25 cellular contexts compared by ENCODE assay signal in the genomic region with DNA sequence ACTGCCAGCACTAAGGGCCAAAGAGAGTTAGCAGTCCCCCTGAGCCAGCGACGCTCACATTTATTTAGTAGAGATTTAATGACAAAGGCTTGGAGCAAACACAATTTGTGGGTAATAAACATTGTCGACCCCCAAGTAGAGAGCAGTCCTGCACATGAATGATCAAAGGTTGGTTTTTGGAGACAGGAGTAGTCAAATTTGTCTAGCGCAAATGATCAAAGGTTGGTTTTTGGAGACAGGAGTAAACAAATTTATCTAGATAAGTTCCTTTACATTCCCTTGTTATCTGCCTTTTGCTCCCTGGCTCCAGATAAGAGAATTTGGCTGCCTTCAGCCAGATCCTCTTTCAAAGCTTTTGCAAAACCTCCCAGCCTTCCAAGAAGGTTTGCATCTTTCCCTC. TPM values are rescaled to one million over a fixed set of nuclear protein-coding genes. Genes with fewer than 3 reads are reported as not detected.
DNase-seq lines count a peak whose midpoint lies in the region; ATAC-seq, FAIRE-seq and TF ChIP-seq lines count a peak whose summit lies in the region.
"Had no signal": no experiment of that assay in that cellular context is flagged by ENCODE, and none has a peak within 500 bp of the region (broad histone marks: within the 10 kb centered on the region; RNA-seq: fewer than 3 reads in every experiment).

No MANE protein-coding gene starts in this region.

- no peaks in the 10 kb centered on the region for H3K4me1 Mint-ChIP-seq in endothelial cell (ENCODE audit: unreplicated experiment)

- TF ChIP-seq CTCF in HepG2 (CRISPR knock-in tag; IDR thresholded peaks at IDR 0.05) (no peak), right lobe of liver (IDR thresholded peaks at IDR 0.05) (no peak), endothelial cell (IDR thresholded peaks at IDR 0.05; ENCODE audit: unreplicated experiment) (no peak)

- H4K20me1 ChIP-seq in HepG2 (ENCODE audit: insufficient read depth, low read length): no peaks in the 10 kb centered on the region

- H3K4me1 ChIP-seq in HepG2 (ENCODE audit: insufficient read depth, low read length) (no peaks in the 10 kb centered on the region), right lobe of liver (no peaks in the 10 kb centered on the region)
- H3K4me1 ChIP-seq: A549, BE2C had no signal

- H3K9me3 Mint-ChIP-seq in endothelial cell (ENCODE audit: unreplicated experiment): no peaks in the 10 kb centered on the region

- WGBS in HepG2 (ENCODE audit: low lambda C conversion rate): 92% methylated on average over 4 of the region's 4 CpGs
- 72% methylated on average over 4 of the region's 4 CpGs for WGBS in right lobe of liver (ENCODE audit: insufficient coverage, low coverage, low lambda C conversion rate, missing lambda C conversion rate)

- intact Hi-C loops in HepG2 (cut with micrococcal nuclease; ENCODE audit: unreplicated experiment) (no loop called here), right lobe of liver (cut with DNase I) (no loop called here)

- H3K9ac ChIP-seq in HepG2 (ENCODE audit: insufficient read depth, low read depth, low read length): no peak overlapping the region

- H3K79me2 ChIP-seq in HepG2 (ENCODE audit: insufficient read depth, low read length): no peaks in the 10 kb centered on the region

- TF ChIP-seq RAD21 in HepG2 (CRISPR knock-in tag; IDR thresholded peaks at IDR 0.05): no peak

- TF ChIP-seq EP300 in HepG2 (IDR thresholded peaks at IDR 0.05; ENCODE audit: low read depth in 2 of 2, low read length in 2 of 2): no peak
- TF ChIP-seq EP300 in HepG2 (CRISPR knock-in tag; IDR thresholded peaks at IDR 0.05; ENCODE audit: borderline replicate concordance): no peak

- H3K27ac Mint-ChIP-seq in endothelial cell (ENCODE audit: unreplicated experiment): no peak overlapping the region
- H3K27ac Mint-ChIP-seq: CD8-positive, alpha-beta T cell; GM23338 had no signal

- H2AFZ ChIP-seq in HepG2 (ENCODE audit: low read length): no peak overlapping the region
- H2AFZ ChIP-seq: GM23338 had no signal

- H3K4me3 ChIP-seq in HepG2 (replicated peaks in 1 of 3; ENCODE audit: insufficient read depth in 1 of 3, low read depth in 2 of 3, low read length in 3 of 3) (no peak overlapping the region), right lobe of liver (no peak overlapping the region)
- H3K4me3 ChIP-seq: A549, GM12878, GM23338 had no signal

- H3K27ac ChIP-seq in HepG2 (ENCODE audit: extremely low read length, insufficient read depth, low read length) (no peak overlapping the region), right lobe of liver (no peak overlapping the region)
- H3K27ac ChIP-seq: A549, C4-2B had no signal

- POLR2A ChIA-PET in HepG2 (lab: Yijun Ruan, JAX): no interaction called here

- in situ Hi-C loops in HepG2 (cut with HindIII; ENCODE audit: extremely low pct_ligation_motif_present, low pct_unique_long_range_greater_than_20kb): no loop called here

- no peak overlapping the region for H3K4me2 ChIP-seq in HepG2 (ENCODE audit: low read depth, low read length)
- H3K4me2 ChIP-seq: A549, GM23338 had no signal

- peaks cover 4% of the 10 kb centered on the region for H3K27me3 Mint-ChIP-seq in endothelial cell (ENCODE audit: unreplicated experiment)
- H3K27me3 Mint-ChIP-seq: CD4-positive, CD25-positive, alpha-beta regulatory T cell had no signal

- CTCF ChIA-PET in HepG2 (lab: Yijun Ruan, JAX; ENCODE audit: low intra/inter-chr PET ratio, low total read pairs): no interaction called here

- H3K4me3 Mint-ChIP-seq in endothelial cell (ENCODE audit: unreplicated experiment): peak overlapping the region; percentile 87
- H3K4me3 Mint-ChIP-seq: CD4-positive, CD25-positive, alpha-beta regulatory T cell; CD8-positive, alpha-beta T cell; GM23338 had no signal

- H3K27me3 ChIP-seq in HepG2 (ENCODE audit: control insufficient read depth in 1 of 2, insufficient read depth in 2 of 2, low read length in 2 of 2) (no peaks in the 10 kb centered on the region), right lobe of liver (no peaks in the 10 kb centered on the region)
- H3K27me3 ChIP-seq: BE2C had no signal

- FAIRE-seq in HepG2 (lab: Jason Lieb, UNC): no peak
- peak; percentile 74 for FAIRE-seq in H54 (lab: Jason Lieb, UNC)
- FAIRE-seq: A549, D721Med, GM12878, GM19239 had no signal

- H3K36me3 ChIP-seq in HepG2 (replicated peaks in 1 of 2; ENCODE audit: control insufficient read depth in 1 of 2, insufficient read depth in 2 of 2, low read length in 2 of 2) (peaks cover 7 to 51% of the 10 kb centered on the region in 2 experiments; a peak in 4 of 5 replicates), right lobe of liver (peaks cover 5 to 23% (median 10%) of the 10 kb centered on the region in 4 donors)

- peak; percentile 58 for DNase-seq in HepG2 (ENCODE audit: low spot score)
- DNase-seq in right lobe of liver: no peak
- DNase-seq in H54 (ENCODE audit: insufficient read length, low spot score): no peak
- DNase-seq in endothelial cell (ENCODE audit: low spot score): no peak
- DNase-seq in stimulated activated CD4-positive, alpha-beta T cell treated with anti-CD3 and anti-CD28 coated beads, Interleukin-2, amount 100 ng/mL, for 24 hours: no peak
- DNase-seq in H4 (ENCODE audit: low spot score): no peak
- no peak for DNase-seq in stimulated activated CD4-positive, alpha-beta T cell treated with anti-CD3 and anti-CD28 coated beads, Interleukin-4, amount 100 ng/mL, for 1 hour
- DNase-seq: 8988T; ACHN; AML-193; BE2C; CD4-positive, CD25-positive, alpha-beta regulatory T cell; CD8-positive, alpha-beta T cell; DMS 273 treated with DMSO at 0.1 percent for 48 hours; DMS79; EL; GDM1; H7; HCEC 1CT had no signal

- H3K9me3 ChIP-seq in HepG2 (ENCODE audit: low read length): peaks cover 37% of the 10 kb centered on the region
- H3K9me3 ChIP-seq in right lobe of liver: no peaks in the 10 kb centered on the region
- H3K9me3 ChIP-seq: A549, BE2C had no signal

- TF ChIP-seq POLR2A in HepG2 (IDR thresholded peaks at IDR 0.05; ENCODE audit: insufficient read depth in 1 of 2, low read depth in 2 of 2, low read length in 2 of 2) (no peak), right lobe of liver (IDR thresholded peaks at IDR 0.05) (no peak), H54 (IDR thresholded peaks at IDR 0.05; ENCODE audit: low read depth, low read length) (no peak)

- peaks cover 75% of the 10 kb centered on the region for H3K36me3 Mint-ChIP-seq in endothelial cell (ENCODE audit: low read depth, unreplicated experiment)

- no TSS peak for BruUV-seq in HepG2 (replicated peaks; lab: Mats Ljungman, UMichigan)

- ATAC-seq in HepG2 (no peak), right lobe of liver (no peak)
- ATAC-seq: A549; CD8-positive, alpha-beta T cell; GM12878; GM23338 had no signal

TF ChIP-seq in HepG2, 621 proteins besides CTCF, POLR2A, EP300 and RAD21:
- TF ChIP-seq GATA4 (IDR thresholded peaks at IDR 0.05; ENCODE audit: borderline replicate concordance, low read depth) (peak; percentile 40; the same call in 1 of the 2 replicates), TCF7 (IDR thresholded peaks at IDR 0.05; ENCODE audit: low read depth) (peak; percentile 26; the same call in 1 of the 2 replicates), NR2F1 (CRISPR knock-in tag; IDR thresholded peaks at IDR 0.05) (no peak)

RNA-seq across cellular contexts. Expression of a gene that starts 26.9 kb away (rescaled TPM):
- total RNA-seq in HepG2 (2016; rRNA removed; fragmentation: Illumina TruSeq; extraction: Trizol): not detected in 2 replicates
- not detected in 2 replicates for total RNA-seq in HepG2 (2016; cell fraction: cytosol; rRNA removed; fragmentation: Illumina TruSeq; extraction: Trizol; ENCODE audit: low read depth)
- not detected in 2 replicates for total RNA-seq in HepG2 (2016; cell fraction: insoluble cytoplasmic fraction; rRNA removed; fragmentation: Illumina TruSeq; extraction: Trizol)
- not detected in 2 replicates for total RNA-seq in HepG2 (2016; cell fraction: membrane; rRNA removed; fragmentation: Illumina TruSeq; extraction: Trizol)
- total RNA-seq in HepG2 (2016; cell fraction: nucleus; rRNA removed; fragmentation: Illumina TruSeq; extraction: Trizol): not detected in 2 replicates
- not detected in 2 replicates for polyA plus RNA-seq in HepG2 (2011; rRNA removed)
- polyA plus RNA-seq in HepG2 (2011; cell fraction: cytosol; rRNA removed): not detected in 2 replicates
- not detected in 2 replicates for polyA plus RNA-seq in HepG2 (2011; cell fraction: nucleus; rRNA removed)
- polyA plus RNA-seq in HepG2 (2012): not detected in 2 replicates
- not detected in 2 replicates for polyA plus RNA-seq in HepG2 (2016; cell fraction: cytosol; fragmentation: Illumina TruSeq; extraction: Trizol; ENCODE audit: low read depth)
- not detected in 2 replicates for polyA plus RNA-seq in HepG2 (2016; cell fraction: insoluble cytoplasmic fraction; fragmentation: Illumina TruSeq; extraction: Trizol; ENCODE audit: low read depth)
- polyA plus RNA-seq in HepG2 (2016; cell fraction: membrane; fragmentation: Illumina TruSeq; extraction: Trizol; ENCODE audit: low read depth): not detected in 2 replicates
- polyA plus RNA-seq in HepG2 (2016; cell fraction: nucleus; fragmentation: Illumina TruSeq; extraction: Trizol; ENCODE audit: insufficient read depth, low read depth): not detected in 2 replicates
- polyA minus RNA-seq in HepG2 (2011; rRNA and poly(A)+ RNA removed; ENCODE audit: low replicate concordance): not detected in 2 replicates
- polyA minus RNA-seq in HepG2 (2011; cell fraction: cytosol; rRNA and poly(A)+ RNA removed): not detected in 2 replicates
- polyA minus RNA-seq in HepG2 (2011; cell fraction: nucleus; rRNA and poly(A)+ RNA removed): not detected in 2 replicates
- not detected for total RNA-seq in right lobe of liver
- total RNA-seq in endothelial cell (ENCODE audit: unreplicated experiment): not detected
- not detected in 2 replicates for total RNA-seq in H4 (2014; rRNA removed; shearing (Covaris generic))
- total RNA-seq: CD4-positive, CD25-positive, alpha-beta regulatory T cell; CD8-positive, alpha-beta T cell; GM23338; H7 had no signal
- polyA plus RNA-seq: A549; CD4-positive, CD25-positive, alpha-beta regulatory T cell; GM12878; GM23338 had no signal
